Comparison of ENCODE assay signal across 16 cellular contexts in the genomic region with DNA sequence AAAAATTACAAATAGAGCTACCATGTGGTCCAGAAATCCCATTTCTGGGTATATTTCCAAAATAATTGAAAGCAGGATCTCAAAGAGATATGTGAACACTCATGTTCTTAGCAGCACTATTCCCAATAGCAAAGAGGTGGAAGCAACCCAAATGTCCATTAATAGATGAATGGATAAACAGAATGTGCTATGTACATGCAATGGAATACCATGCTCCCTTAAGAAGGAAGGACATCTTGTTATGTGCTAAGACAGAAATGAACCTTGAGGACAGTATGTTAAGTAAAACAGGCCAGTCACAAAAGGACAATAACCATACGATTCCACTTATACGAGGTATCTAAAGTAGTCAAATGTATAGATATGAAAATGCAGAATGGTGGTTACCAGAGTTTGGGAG.
A peak's percentile ranks its signal among the peaks of the same experiment; 100 is the strongest.
DNase-seq lines count a peak whose midpoint lies in the region; ATAC-seq and TF ChIP-seq lines count a peak whose summit lies in the region.
"Had no signal": no experiment of that assay in that cellular context is flagged by ENCODE, and none has a peak within 500 bp of the region (broad histone marks: within the 10 kb centered on the region; RNA-seq: fewer than 3 reads in every experiment).

No MANE protein-coding gene starts in this region.

- H4K20me1 ChIP-seq in IMR-90 (ENCODE audit: insufficient read depth, low read length) = no peaks in the 10 kb centered on the region

- ATAC-seq in IMR-90 (ENCODE audit: low read depth) = no peak
- ATAC-seq: CD8-positive, alpha-beta T cell had no signal

- H3K4ac ChIP-seq in IMR-90 (ENCODE audit: low read depth, low read length) = no peak overlapping the region; the same call in 1 of the 2 replicates
- H3K4ac ChIP-seq in mesenchymal stem cell (ENCODE audit: low read depth in 1 of 2, low read length in 2 of 2) = no peak overlapping the region

- peak overlapping the region in 1 of 2 experiments; percentile 58; a peak in 2 of 4 replicates for H4K8ac ChIP-seq in IMR-90 (ENCODE audit: low read depth in 2 of 2, low read length in 2 of 2)
- H4K8ac ChIP-seq in mesenchymal stem cell (ENCODE audit: low read length) = no peak overlapping the region

- H2BK5ac ChIP-seq in IMR-90 (ENCODE audit: low read depth, low read length, poor library complexity, severe bottlenecking) (no peak overlapping the region), mesenchymal stem cell (ENCODE audit: low read depth, low read length, poor library complexity, severe bottlenecking) (no peak overlapping the region)

- H3K4me3 ChIP-seq in IMR-90 (ENCODE audit: insufficient read depth, low read depth, low read length) (no peak overlapping the region), mesenchymal stem cell (ENCODE audit: insufficient read depth in 1 of 2, low read depth in 1 of 2, low read length in 2 of 2) (no peak overlapping the region), uterus (no peak overlapping the region)
- H3K4me3 ChIP-seq: HAP-1 had no signal

- no peak for DNase-seq in Calu3
- DNase-seq in IMR-90 = no peak
- no peak for DNase-seq in chondrocyte (ENCODE audit: low spot score)
- no peak for DNase-seq in mesenchymal stem cell
- DNase-seq in NCI-H774 (lab: John Stamatoyannopoulos, UW) = no peak
- no peak for DNase-seq in activated CD4-positive, alpha-beta T cell treated with anti-CD3 and anti-CD28 coated beads for 1 hour
- no peak for DNase-seq in uterus
- DNase-seq: CD8-positive, alpha-beta T cell; DMS79; KBM-7; NCI-H1436 treated with DMSO at 0.1 percent for 48 hours; NCI-H2029 treated with DMSO at 0.1 percent for 48 hours; NCI-H2171 treated with DMSO at 0.1 percent for 48 hours; NCI-H446 treated with DMSO at 0.1 percent for 48 hours; NCI-H748 treated with DMSO at 0.1 percent for 48 hours had no signal

- H3K9me3 Mint-ChIP-seq in Calu3 (ENCODE audit: low read depth, unreplicated experiment) = no peaks in the 10 kb centered on the region
- H3K9me3 Mint-ChIP-seq in chondrocyte (ENCODE audit: low read depth) = no peaks in the 10 kb centered on the region
- H3K9me3 Mint-ChIP-seq: CD8-positive, alpha-beta T cell had no signal

- peaks cover 17% of the 10 kb centered on the region for H3K9me1 ChIP-seq in IMR-90 (ENCODE audit: insufficient read depth, low read length)

- H2BK12ac ChIP-seq in mesenchymal stem cell (ENCODE audit: low read length in 2 of 2) = no peak overlapping the region

- no peak for TF ChIP-seq RAD21 in IMR-90 (IDR thresholded peaks at IDR 0.05; ENCODE audit: low read length)

- H2AK9ac ChIP-seq in IMR-90 (replicated peaks; ENCODE audit: low read depth, low read length, poor library complexity) = no peak overlapping the region

- no peak overlapping the region for H4K5ac ChIP-seq in IMR-90 (ENCODE audit: low read depth, low read length)

- in situ Hi-C loops in IMR-90 (cut with MboI; ENCODE audit: low sequenced_read_pairs) = no loop called here

- no peaks in the 10 kb centered on the region for H3K27me3 ChIP-seq in IMR-90 (ENCODE audit: control insufficient read depth, insufficient read depth, low read length)
- no peaks in the 10 kb centered on the region for H3K27me3 ChIP-seq in mesenchymal stem cell (ENCODE audit: control insufficient read depth in 1 of 2, insufficient read depth in 1 of 2, low read length in 2 of 2)
- no peaks in the 10 kb centered on the region for H3K27me3 ChIP-seq in uterus

- H3K23ac ChIP-seq in IMR-90 (ENCODE audit: low read depth, low read length) (no peak overlapping the region), mesenchymal stem cell (ENCODE audit: low read length in 2 of 2) (no peak overlapping the region)

- H2BK15ac ChIP-seq in IMR-90 (ENCODE audit: low read depth, low read length) (no peak overlapping the region), mesenchymal stem cell (ENCODE audit: low read depth, poor library complexity, severe bottlenecking) (no peak overlapping the region)

- no peak overlapping the region for H3K56ac ChIP-seq in IMR-90 (ENCODE audit: extremely low read depth, insufficient read depth, low read length)

- no peaks in the 10 kb centered on the region for H3K36me3 ChIP-seq in IMR-90 (ENCODE audit: control insufficient read depth, insufficient read depth, low read length)
- H3K36me3 ChIP-seq in mesenchymal stem cell (ENCODE audit: control insufficient read depth in 1 of 2, insufficient read depth in 2 of 2, low read depth in 1 of 2, low read length in 2 of 2) = no peaks in the 10 kb centered on the region
- no peaks in the 10 kb centered on the region for H3K36me3 ChIP-seq in uterus
- H3K36me3 ChIP-seq: HAP-1 had no signal

- intact Hi-C loops in Calu3 (cut with micrococcal nuclease; ENCODE audit: unreplicated experiment) (no loop called here), IMR-90 (cut with micrococcal nuclease) (no loop called here), uterus (cut with DNase I; ENCODE audit: low total_unique reads) (no loop called here)

- H2AFZ ChIP-seq in IMR-90 (replicated peaks; ENCODE audit: low read length, poor library complexity) (no peak overlapping the region), mesenchymal stem cell (ENCODE audit: low read depth, low read length) (no peak overlapping the region)

- H3K14ac ChIP-seq in IMR-90 (replicated peaks; ENCODE audit: low read depth, low read length) (0 out of 2 replicates have a peak overlapping the region, but pooled peaks have one; percentile 3), mesenchymal stem cell (ENCODE audit: low read length in 2 of 2) (no peak overlapping the region)

- TF ChIP-seq CTCF in Calu3 (IDR thresholded peaks at IDR 0.05; ENCODE audit: unreplicated experiment) = no peak
- no peak for TF ChIP-seq CTCF in IMR-90 (conservative IDR thresholded peaks at IDR 0.05; ENCODE audit: low read depth, low read length)
- TF ChIP-seq CTCF in chondrocyte (IDR thresholded peaks at IDR 0.05) = no peak
- TF ChIP-seq CTCF in uterus (IDR thresholded peaks at IDR 0.05) = no peak

- H3K4me1 Mint-ChIP-seq in Calu3 (ENCODE audit: low read depth, unreplicated experiment) = peaks cover 53% of the 10 kb centered on the region
- H3K4me1 Mint-ChIP-seq in chondrocyte (ENCODE audit: low read depth) = peaks cover 53% of the 10 kb centered on the region

- H3K27ac Mint-ChIP-seq in Calu3 (ENCODE audit: unreplicated experiment) (peak overlapping the region; percentile 3), chondrocyte (ENCODE audit: unreplicated experiment) (peak overlapping the region; percentile 22)
- H3K27ac Mint-ChIP-seq: CD8-positive, alpha-beta T cell had no signal

- H4K91ac ChIP-seq in IMR-90 (ENCODE audit: insufficient read depth, low read depth, low read length) (no peak overlapping the region), mesenchymal stem cell (ENCODE audit: low read length) (no peak overlapping the region)

- no peak overlapping the region for H3K4me2 ChIP-seq in IMR-90 (ENCODE audit: low read depth, low read length)
- no peak overlapping the region for H3K4me2 ChIP-seq in mesenchymal stem cell (ENCODE audit: low read length, poor library complexity, severe bottlenecking)

- no peak overlapping the region; the same call in 1 of the 2 replicates for H2AK5ac ChIP-seq in IMR-90 (ENCODE audit: low read depth, low read length)
- no peak overlapping the region for H2AK5ac ChIP-seq in mesenchymal stem cell (ENCODE audit: low read length, severe bottlenecking)

- peak overlapping the region; percentile 38; the same call in 1 of the 2 replicates for H2BK120ac ChIP-seq in IMR-90 (ENCODE audit: low read depth, low read length)
- H2BK120ac ChIP-seq in mesenchymal stem cell (ENCODE audit: low read depth, low read length) = no peak overlapping the region

- POLR2A ChIA-PET in IMR-90 (lab: Charles Lee; ENCODE audit: unreplicated experiment) = no interaction called here

- H2BK20ac ChIP-seq in IMR-90 (ENCODE audit: low read depth, low read length) = peak overlapping the region; percentile 18; the same call in 1 of the 2 replicates

- dilution Hi-C loops in IMR-90 (cut with HindIII; ENCODE audit: low sequenced_read_pairs, unreplicated experiment) = no loop called here

- H3K4me3 Mint-ChIP-seq in Calu3 (ENCODE audit: low read depth, unreplicated experiment) (no peak overlapping the region), chondrocyte (ENCODE audit: unreplicated experiment) (no peak overlapping the region)
- H3K4me3 Mint-ChIP-seq: CD8-positive, alpha-beta T cell had no signal

- H3K79me1 ChIP-seq in IMR-90 (ENCODE audit: low read depth in 1 of 2, low read length in 2 of 2) = 0 out of 4 replicates have a peak, but pooled peaks cover 0 to 4% of the 10 kb centered on the region in 2 experiments
- no peaks in the 10 kb centered on the region for H3K79me1 ChIP-seq in mesenchymal stem cell (replicated peaks; ENCODE audit: low read length, poor library complexity, severe bottlenecking)

- TF ChIP-seq POLR2A in IMR-90 (IDR thresholded peaks at IDR 0.05; ENCODE audit: low read depth, low read length) = no peak
- no peak for TF ChIP-seq POLR2A in uterus (IDR thresholded peaks at IDR 0.05)

- CTCF ChIA-PET in Calu3 (lab: Charles Lee) = interaction anchor here (0.6 kb wide), 1 partner anchor 151 kb away, joined by 3 read pairs; no protein-coding TSS in a partner anchor
- CTCF ChIA-PET in IMR-90 (lab: Yijun Ruan, JAX) = interaction anchor here (1.3 kb wide), 1 partner anchor 23 kb away, joined by 6 read pairs; no protein-coding TSS in a partner anchor

- no peaks in the 10 kb centered on the region for H3K27me3 Mint-ChIP-seq in Calu3 (ENCODE audit: unreplicated experiment)
- no peaks in the 10 kb centered on the region for H3K27me3 Mint-ChIP-seq in chondrocyte (ENCODE audit: low read depth)

- BruUV-seq in Calu3 (replicated peaks; lab: Mats Ljungman, UMichigan) (no TSS peak), IMR-90 (replicated peaks; lab: Mats Ljungman, UMichigan) (no TSS peak)

- no CpG with 5 or more reads among the region's 2 CpGs for WGBS in IMR-90 (ENCODE audit: extremely low coverage in 2 of 2, insufficient read length in 1 of 2), 2 experiments
- 89% methylated on average over 2 of the region's 2 CpGs for WGBS in mesenchymal stem cell

- H3K4me1 ChIP-seq in IMR-90 (ENCODE audit: control insufficient read depth, insufficient read depth, low read length) (peaks cover 21% of the 10 kb centered on the region), mesenchymal stem cell (ENCODE audit: control insufficient read depth, insufficient read depth, low read depth, low read length) (peaks cover 2% of the 10 kb centered on the region), uterus (no peaks in the 10 kb centered on the region)
- H3K4me1 ChIP-seq: HAP-1 had no signal

- H3K27ac ChIP-seq in IMR-90 (ENCODE audit: insufficient read depth, low read length) (no peak overlapping the region), mesenchymal stem cell (ENCODE audit: low read length, poor library complexity, severe bottlenecking) (no peak overlapping the region), uterus (no peak overlapping the region)

- H3K9me3 ChIP-seq in IMR-90 (ENCODE audit: control insufficient read depth, insufficient read depth, low read length) (no peaks in the 10 kb centered on the region), mesenchymal stem cell (ENCODE audit: control insufficient read depth, low read length) (peaks cover 3% of the 10 kb centered on the region), uterus (no peaks in the 10 kb centered on the region)
- H3K9me3 ChIP-seq: HAP-1 had no signal

- H3K36me3 Mint-ChIP-seq in Calu3 (ENCODE audit: insufficient read depth, unreplicated experiment) (peaks cover 8% of the 10 kb centered on the region), chondrocyte (ENCODE audit: low read depth) (no peaks in the 10 kb centered on the region)
- H3K36me3 Mint-ChIP-seq: CD8-positive, alpha-beta T cell had no signal

- H3K18ac ChIP-seq in IMR-90 (ENCODE audit: low read depth, low read length) (peak overlapping the region; percentile 34; the same call in 1 of the 2 replicates), mesenchymal stem cell (ENCODE audit: low read depth in 1 of 2, low read length in 2 of 2) (no peak overlapping the region)

- H3K9ac ChIP-seq in IMR-90 (ENCODE audit: low read depth, low read length) (no peak overlapping the region), mesenchymal stem cell (ENCODE audit: low read length) (peak overlapping the region; percentile 31)
